ENCODE assay signal across 17 cellular contexts in the genomic region with DNA sequence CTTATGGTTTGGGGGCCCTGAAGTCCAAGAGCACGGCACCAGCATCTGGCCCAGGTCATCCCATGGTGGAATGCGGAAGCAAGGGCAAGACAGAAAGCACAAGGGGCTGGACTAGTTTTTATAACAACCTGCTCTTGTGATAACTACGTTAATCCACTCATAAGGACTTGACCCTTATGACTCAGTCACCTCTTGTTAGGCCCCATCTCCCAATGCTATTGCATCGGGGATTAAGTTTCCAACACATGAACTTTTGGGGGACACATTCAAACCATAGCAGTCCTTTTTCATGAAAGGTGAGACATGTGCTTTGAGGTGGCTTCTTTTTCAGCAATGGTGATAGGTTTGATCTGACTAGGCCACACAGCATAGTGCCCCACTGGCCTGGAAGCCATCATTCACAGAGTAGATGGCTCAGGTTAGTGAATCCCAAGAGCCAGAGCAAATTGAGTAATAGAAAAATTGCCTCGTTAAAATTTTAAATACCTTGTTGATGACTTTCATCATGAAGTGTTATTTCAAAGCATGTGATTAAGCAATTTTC. TPM values are rescaled to one million over a fixed set of nuclear protein-coding genes. Genes with fewer than 3 reads are reported as not detected.
A peak's percentile ranks its signal among the peaks of the same experiment; 100 is the strongest.
DNase-seq lines count a peak whose midpoint lies in the region; ATAC-seq, FAIRE-seq and TF ChIP-seq lines count a peak whose summit lies in the region.
"Had no signal": no experiment of that assay in that cellular context is flagged by ENCODE, and none has a peak within 500 bp of the region (broad histone marks: within the 10 kb centered on the region; RNA-seq: fewer than 3 reads in every experiment).

No MANE protein-coding gene starts in this region.

- H3K27me3 ChIP-seq in mammary epithelial cell (ENCODE audit: insufficient read depth, low read length) (no peaks in the 10 kb centered on the region), osteoblast (ENCODE audit: insufficient read depth, low read length) (no peaks in the 10 kb centered on the region)

- H3K4me1 Mint-ChIP-seq in MCF 10A (ENCODE audit: insufficient read depth, unreplicated experiment): peaks cover 45% of the 10 kb centered on the region

- in situ Hi-C loops in mammary epithelial cell (cut with MboI; ENCODE audit: low sequenced_read_pairs in 2 of 2): no loop called here

- dilution Hi-C loops in mammary epithelial cell (cut with HindIII; ENCODE audit: low sequenced_read_pairs): no loop called here

- H3K9me3 ChIP-seq in mammary epithelial cell (replicated peaks; ENCODE audit: insufficient read depth, low read length) (no peaks in the 10 kb centered on the region), osteoblast (ENCODE audit: low read depth, low read length) (no peaks in the 10 kb centered on the region)

- intact Hi-C loops in MCF 10A (cut with micrococcal nuclease) (no loop called here), mammary epithelial cell (cut with micrococcal nuclease) (no loop called here), left colon (cut with DNase I, micrococcal nuclease) (no loop called here)

- H2AFZ ChIP-seq in mammary epithelial cell (ENCODE audit: low read depth, low read length): no peak overlapping the region
- H2AFZ ChIP-seq in osteoblast (ENCODE audit: low read length): no peak overlapping the region

- WGBS in mammary epithelial cell (ENCODE audit: low coverage, missing lambda C conversion rate): 79% methylated on average over 5 of the region's 5 CpGs

- H4K20me1 ChIP-seq in mammary epithelial cell (ENCODE audit: insufficient read depth, low read length): no peaks in the 10 kb centered on the region
- H4K20me1 ChIP-seq in osteoblast (ENCODE audit: insufficient read depth, low read length): peaks cover 86% of the 10 kb centered on the region

- H3K9me3 Mint-ChIP-seq in MCF 10A (ENCODE audit: unreplicated experiment): peaks cover 8% of the 10 kb centered on the region

- H3K36me3 ChIP-seq in mammary epithelial cell (ENCODE audit: insufficient read depth, low read length): no peaks in the 10 kb centered on the region
- H3K36me3 ChIP-seq in osteoblast (ENCODE audit: insufficient read depth, low read length): peaks cover 24% of the 10 kb centered on the region

- H3K27ac ChIP-seq in mammary epithelial cell (ENCODE audit: insufficient read depth, low read depth, low read length): no peak overlapping the region
- H3K27ac ChIP-seq in osteoblast (ENCODE audit: low read depth, low read length): peak overlapping the region; percentile 47
- H3K27ac ChIP-seq: HL-60 had no signal

- H3K4me2 ChIP-seq in mammary epithelial cell (ENCODE audit: insufficient read depth, low read depth, low read length) (no peak overlapping the region), osteoblast (ENCODE audit: insufficient read depth, low read length) (no peak overlapping the region)

- POLR2A ChIA-PET in MCF 10A (lab: Yijun Ruan, JAX): interaction anchor here (0.6 to 4.3 kb wide), 4 partner anchors 10 to 28 kb away, joined by 3 to 21 read pairs (median 4); no protein-coding TSS in a partner anchor

- H3K27me3 Mint-ChIP-seq in MCF 10A (ENCODE audit: insufficient read depth, unreplicated experiment): no peaks in the 10 kb centered on the region

- FAIRE-seq in frontal cortex (lab: Jason Lieb, UNC): no peak

- H3K36me3 Mint-ChIP-seq in MCF 10A (ENCODE audit: insufficient read depth, unreplicated experiment): peaks cover 46% of the 10 kb centered on the region

- CTCF ChIA-PET in MCF 10A (lab: Yijun Ruan, JAX) (interaction anchor here (0.6 kb wide), 1 partner anchor 64 kb away, joined by 3 read pairs; no protein-coding TSS in a partner anchor), mammary epithelial cell (lab: Charles Lee; ENCODE audit: low non-redundant PET) (no interaction called here)

- no peak overlapping the region for H3K9ac ChIP-seq in mammary epithelial cell (ENCODE audit: insufficient read depth, low read length)

- ATAC-seq in SK-N-SH treated with all-trans-retinoic acid at 6 μM for 48 hours (no peak; the same call in 2 of the 3 replicates), left colon (no peak)

- peaks cover 99% of the 10 kb centered on the region for H3K79me2 ChIP-seq in mammary epithelial cell (ENCODE audit: insufficient read depth, low read length)
- peaks cover 100% of the 10 kb centered on the region for H3K79me2 ChIP-seq in osteoblast (ENCODE audit: insufficient read depth, low read length)

- TF ChIP-seq CTCF in MCF 10A (IDR thresholded peaks at IDR 0.05; ENCODE audit: unreplicated experiment): no peak
- no peak for TF ChIP-seq CTCF in mammary epithelial cell (conservative IDR thresholded peaks at IDR 0.05 in 1 of 2, IDR thresholded peaks at IDR 0.05 in 1 of 2; ENCODE audit: extremely low read depth in 1 of 2, insufficient read depth in 1 of 2, low read depth in 1 of 2, low read length in 2 of 2)
- TF ChIP-seq CTCF in osteoblast (IDR thresholded peaks at IDR 0.05; ENCODE audit: extremely low read depth, low read depth, low read length): no peak

- BruUV-seq in MCF 10A (replicated peaks; lab: Mats Ljungman, UMichigan) (no TSS peak), mammary epithelial cell (replicated peaks; lab: Mats Ljungman, UMichigan) (no TSS peak)

- H3K27ac Mint-ChIP-seq in MCF 10A (ENCODE audit: low read depth, unreplicated experiment): peak overlapping the region; percentile 42

- no peak overlapping the region for H3K4me3 Mint-ChIP-seq in MCF 10A (ENCODE audit: unreplicated experiment)

- no peak for DNase-seq in MCF 10A (ENCODE audit: unreplicated experiment)
- no peak for DNase-seq in mammary epithelial cell
- no peak for DNase-seq in osteoblast (ENCODE audit: insufficient read length, low spot score, missing footprints)
- DNase-seq in left colon: no peak
- no peak for DNase-seq in NCI-H82 (lab: John Stamatoyannopoulos, UW)
- DNase-seq in frontal cortex (ENCODE audit: low spot score in 2 of 2): no peak
- DNase-seq: ACHN, C1 segment of cervical spinal cord, DMS79, NCI-H1417 treated with DMSO at 0.1 percent for 48 hours, NCI-H187 treated with DMSO at 0.1 percent for 48 hours, NCI-H2227 treated with DMSO at 0.1 percent for 48 hours, NCI-H510A treated with DMSO at 0.1 percent for 48 hours, NCI-H774, SHP77 treated with DMSO at 0.1 percent for 48 hours had no signal

- H3K4me1 ChIP-seq in mammary epithelial cell (ENCODE audit: insufficient read depth, low read length) (peaks cover 5% of the 10 kb centered on the region), osteoblast (ENCODE audit: insufficient read depth, low read length) (peaks cover 50% of the 10 kb centered on the region)

- H3K4me3 ChIP-seq in mammary epithelial cell (replicated peaks in 1 of 3; ENCODE audit: insufficient read depth in 1 of 3, low read depth in 2 of 3, low read length in 3 of 3) (no peak overlapping the region), osteoblast (ENCODE audit: insufficient read depth, low read length) (no peak overlapping the region)

TF ChIP-seq in SK-N-SH treated with all-trans-retinoic acid at 6 μM for 48 hours, 23 proteins besides CTCF, POLR2A, EP300 and RAD21:
- no peak for TF ChIP-seq TCF4 (CRISPR knock-in tag; IDR thresholded peaks at IDR 0.05; ENCODE audit: borderline replicate concordance)
- TF ChIP-seq RARB (CRISPR knock-in tag; IDR thresholded peaks at IDR 0.05): 0 out of 2 replicates have a peak, but pooled peaks have one; percentile 5

RNA-seq across cellular contexts. Expression of a gene that starts 12.1 kb away (rescaled TPM):
- total RNA-seq in MCF 10A (2022) (104 and 135 TPM in 2 replicates), mammary epithelial cell (100 to 1,000 TPM; 191 to 302 TPM), osteoblast (584 and 701 TPM in 2 replicates), left colon (10 to 100 TPM in 1 of 2 donors, 1 to 10 TPM in 1; 4.2 to 12.1 TPM), frontal cortex (13.5 TPM)
- polyA plus RNA-seq in mammary epithelial cell: 60.4 TPM
- 101 TPM for polyA minus RNA-seq in mammary epithelial cell
